In genomic region chr2:216023055-216023648, GRCh38 we compare ENCODE assay signal across 8 cellular contexts. TPM values are rescaled to one million over a fixed set of nuclear protein-coding genes. Genes with fewer than 3 reads are reported as not detected.
A peak's percentile ranks its signal among the peaks of the same experiment; 100 is the strongest.
DNase-seq lines count a peak whose midpoint lies in the region; ATAC-seq and TF ChIP-seq lines count a peak whose summit lies in the region.

No MANE protein-coding gene starts in this region.

- no peaks in the 10 kb centered on the region for H3K36me3 ChIP-seq in CD8-positive, alpha-beta memory T cell (ENCODE audit: insufficient read depth, low read length)
- H3K36me3 ChIP-seq in fibroblast of lung (ENCODE audit: control insufficient read depth, insufficient read depth, low read length), result no peaks in the 10 kb centered on the region
- H3K36me3 ChIP-seq in psoas muscle (ENCODE audit: insufficient read depth in 1 of 2, low read depth in 1 of 2), result no peaks in the 10 kb centered on the region

- intact Hi-C loops in psoas muscle (cut with DNase I), result loop anchor here in 1 of 2 donors (2.0 kb wide), 1 partner anchor 72 kb away; no protein-coding TSS in a partner anchor

- no peak overlapping the region for H2AFZ ChIP-seq in fibroblast of lung (ENCODE audit: low read length)

- peaks cover 5 to 8% (median 8%) of the 10 kb centered on the region in 3 donors for H3K4me1 Mint-ChIP-seq in CD8-positive, alpha-beta memory T cell
- peaks cover 9% of the 10 kb centered on the region for H3K4me1 Mint-ChIP-seq in activated CD8-positive, alpha-beta T cell treated with anti-CD3 and anti-CD28 coated beads, Interleukin-2, amount 10 ng/mL, durations not matched to agents 7 days and 5 days (ENCODE audit: low read depth)

- H3K4me3 Mint-ChIP-seq in CD8-positive, alpha-beta memory T cell, result no peak overlapping the region
- no peak overlapping the region for H3K4me3 Mint-ChIP-seq in activated CD8-positive, alpha-beta T cell treated with anti-CD3 and anti-CD28 coated beads, Interleukin-2, amount 10 ng/mL, durations not matched to agents 7 days and 5 days

- H3K79me2 ChIP-seq in fibroblast of lung (ENCODE audit: control insufficient read depth, insufficient read depth, low read length), result no peaks in the 10 kb centered on the region

- H3K27me3 ChIP-seq in CD8-positive, alpha-beta memory T cell (ENCODE audit: insufficient read depth, low read length, poor library complexity, severe bottlenecking), result no peaks in the 10 kb centered on the region
- no peaks in the 10 kb centered on the region for H3K27me3 ChIP-seq in fibroblast of lung (ENCODE audit: control insufficient read depth, insufficient read depth, low read length)
- no peaks in the 10 kb centered on the region for H3K27me3 ChIP-seq in psoas muscle (ENCODE audit: insufficient read depth in 3 of 3, low read length in 2 of 3)

- H3K9me3 Mint-ChIP-seq in CD8-positive, alpha-beta memory T cell, result no peaks in the 10 kb centered on the region
- peaks cover 5% of the 10 kb centered on the region for H3K9me3 Mint-ChIP-seq in activated CD8-positive, alpha-beta T cell treated with anti-CD3 and anti-CD28 coated beads, Interleukin-2, amount 10 ng/mL, durations not matched to agents 7 days and 5 days (ENCODE audit: insufficient read depth)

- TF ChIP-seq CTCF in fibroblast of lung (conservative IDR thresholded peaks at IDR 0.05 in 1 of 2, IDR thresholded peaks at IDR 0.05 in 1 of 2; ENCODE audit: low read depth in 1 of 2, low read length in 2 of 2), result peak; percentile 73 to 80
- TF ChIP-seq CTCF in psoas muscle (IDR thresholded peaks at IDR 0.05), result peak; percentile 53

- H3K27ac ChIP-seq in CD8-positive, alpha-beta memory T cell (ENCODE audit: low read depth, low read length), result no peak overlapping the region
- H3K27ac ChIP-seq in fibroblast of lung (ENCODE audit: insufficient read depth, low read length) (no peak overlapping the region), psoas muscle (no peak overlapping the region)

- H3K9ac ChIP-seq in fibroblast of lung (ENCODE audit: insufficient read depth, low read length), result no peak overlapping the region

- POLR2A ChIA-PET in CD8-positive, alpha-beta memory T cell (lab: Charles Lee), result interaction anchor here (0.5 kb wide), 1 partner anchor 74 kb away, joined by 3 read pairs; no protein-coding TSS in a partner anchor
- POLR2A ChIA-PET in activated CD8-positive, alpha-beta T cell treated with anti-CD3 and anti-CD28 coated beads, Interleukin-2, amount 10 ng/mL, durations not matched to agents 7 days and 5 days (lab: Charles Lee), result no interaction called here

- H3K4me3 ChIP-seq in CD8-positive, alpha-beta memory T cell (ENCODE audit: low read length), result no peak overlapping the region
- no peak overlapping the region for H3K4me3 ChIP-seq in fibroblast of lung (replicated peaks in 1 of 4; ENCODE audit: control extremely low read depth in 1 of 4, insufficient read depth in 1 of 4, low read depth in 3 of 4, low read length in 4 of 4)
- no peak overlapping the region for H3K4me3 ChIP-seq in psoas muscle

- CTCF ChIA-PET in CD8-positive, alpha-beta memory T cell (lab: Charles Lee), result interaction anchor here (0.6 to 2.0 kb wide), 15 partner anchors 9 to 149 kb away, joined by 3 to 21 read pairs (median 4); partner anchors contain the start of genes MREG and XRCC5
- CTCF ChIA-PET in activated CD8-positive, alpha-beta T cell treated with anti-CD3 and anti-CD28 coated beads, Interleukin-2, amount 10 ng/mL, durations not matched to agents 7 days and 5 days (lab: Charles Lee), result interaction anchor here (0.7 to 11.0 kb wide), 23 partner anchors 9 to 118 kb away, joined by 3 to 138 read pairs (median 4); partner anchors contain the start of genes MREG, PECR and TMEM169

- ATAC-seq in GM18858 (IDR thresholded peaks at IDR 0.05; ENCODE audit: unreplicated experiment), result peak; percentile 94
- peak; percentile 83 for ATAC-seq in HG02981 (IDR thresholded peaks at IDR 0.05; ENCODE audit: unreplicated experiment)
- ATAC-seq in activated CD8-positive, alpha-beta T cell treated with anti-CD3 and anti-CD28 coated beads, Interleukin-2, amount 10 ng/mL, durations not matched to agents 7 days and 5 days, result peak; percentile 88
- ATAC-seq in psoas muscle, result peak in 1 of 4 donors; percentile 62

- 42 to 44% (median 43%) methylated on average over 3 of the region's 3 CpGs for WGBS in psoas muscle, 3 donors

- peak overlapping the region in 2 of 8 donors; percentile 15 to 51 for H3K27ac Mint-ChIP-seq in CD8-positive, alpha-beta memory T cell
- no peak overlapping the region for H3K27ac Mint-ChIP-seq in activated CD8-positive, alpha-beta T cell treated with anti-CD3 and anti-CD28 coated beads, Interleukin-2, amount 10 ng/mL, durations not matched to agents 7 days and 5 days

- H3K4me1 ChIP-seq in CD8-positive, alpha-beta memory T cell (ENCODE audit: insufficient read depth, low read length), result no peaks in the 10 kb centered on the region
- H3K4me1 ChIP-seq in fibroblast of lung (ENCODE audit: control insufficient read depth, extremely low read depth, insufficient read depth, low read length), result no peaks in the 10 kb centered on the region
- H3K4me1 ChIP-seq in psoas muscle, result no peaks in the 10 kb centered on the region

- H4K20me1 ChIP-seq in fibroblast of lung (ENCODE audit: control insufficient read depth, extremely low read depth, insufficient read depth, low read length), result no peaks in the 10 kb centered on the region

- no peaks in the 10 kb centered on the region for H3K9me3 ChIP-seq in CD8-positive, alpha-beta memory T cell (ENCODE audit: low read length)
- no peaks in the 10 kb centered on the region for H3K9me3 ChIP-seq in fibroblast of lung (ENCODE audit: control insufficient read depth, insufficient read depth, low read depth, low read length)
- no peaks in the 10 kb centered on the region for H3K9me3 ChIP-seq in psoas muscle

- peaks cover 3 to 8% (median 5%) of the 10 kb centered on the region in 3 donors for H3K36me3 Mint-ChIP-seq in CD8-positive, alpha-beta memory T cell
- H3K36me3 Mint-ChIP-seq in activated CD8-positive, alpha-beta T cell treated with anti-CD3 and anti-CD28 coated beads, Interleukin-2, amount 10 ng/mL, durations not matched to agents 7 days and 5 days (ENCODE audit: low read depth), result peaks cover 3% of the 10 kb centered on the region

- peak in 4 of 5 donors; percentile 19 to 30 (median 23) for DNase-seq in CD8-positive, alpha-beta memory T cell
- DNase-seq in NCI-H2227 (lab: John Stamatoyannopoulos, UW; ENCODE audit: unreplicated experiment) (peak; percentile 61), fibroblast of lung (ENCODE audit: low read depth in 2 of 2) (peak; percentile 40 to 61), psoas muscle (no peak), mesenteric fat pad (ENCODE audit: low spot score) (no peak)
- DNase-seq in activated CD8-positive, alpha-beta T cell treated with anti-CD3 and anti-CD28 coated beads, Interleukin-2, amount 10 ng/mL, durations not matched to agents 7 days and 5 days, result peak; percentile 71

- H3K4me2 ChIP-seq in fibroblast of lung (ENCODE audit: extremely low read depth, insufficient read depth, low read length), result no peak overlapping the region

- H3K27me3 Mint-ChIP-seq in CD8-positive, alpha-beta memory T cell, result no peaks in the 10 kb centered on the region
- H3K27me3 Mint-ChIP-seq in activated CD8-positive, alpha-beta T cell treated with anti-CD3 and anti-CD28 coated beads, Interleukin-2, amount 10 ng/mL, durations not matched to agents 7 days and 5 days (ENCODE audit: low read depth), result no peaks in the 10 kb centered on the region

RNA-seq across cellular contexts. Expression of gene MREG, which starts 9.8 kb away (rescaled TPM):
- total RNA-seq in CD8-positive, alpha-beta memory T cell, result 10 to 100 TPM; 25.4 to 26.2 TPM
- 3.9 TPM for polyA plus RNA-seq in CD8-positive, alpha-beta memory T cell
- total RNA-seq in activated CD8-positive, alpha-beta T cell treated with anti-CD3 and anti-CD28 coated beads, Interleukin-2, amount 10 ng/mL, durations not matched to agents 7 days and 5 days, result 10 to 100 TPM; 10.9 to 12.1 TPM
- 1.8 and 3.5 TPM in 2 replicates for total RNA-seq in fibroblast of lung
- 2.4 and 3.4 TPM in 2 replicates for polyA plus RNA-seq in fibroblast of lung
- polyA plus RNA-seq in fibroblast of lung (2012), result 1.8 and 2.5 TPM in 2 replicates
- polyA minus RNA-seq in fibroblast of lung (ENCODE audit: low replicate concordance), result 1.8 TPM in 1 of 2 replicates, not detected in the other
- total RNA-seq in psoas muscle, result under 1 TPM; 0.24 to 0.64 (median 0.43) TPM
- polyA plus RNA-seq in psoas muscle, result 1 to 10 TPM in 1 of 3 donors, under 1 TPM in 2; 0.34 to 6.8 (median 0.37) TPM
- total RNA-seq in mesenteric fat pad, result 5.7 TPM

RNA-seq across cellular contexts. Expression of gene PECR, which starts 58.5 kb away (rescaled TPM):
- total RNA-seq in CD8-positive, alpha-beta memory T cell, result 10 to 100 TPM; 10.5 to 12.6 TPM
- polyA plus RNA-seq in CD8-positive, alpha-beta memory T cell, result 24.4 TPM
- total RNA-seq in activated CD8-positive, alpha-beta T cell treated with anti-CD3 and anti-CD28 coated beads, Interleukin-2, amount 10 ng/mL, durations not matched to agents 7 days and 5 days, result 10 to 100 TPM; 29.0 to 30.3 TPM
- total RNA-seq in fibroblast of lung, result 19.3 and 22.6 TPM in 2 replicates
- polyA plus RNA-seq in fibroblast of lung, result 11.7 and 15.4 TPM in 2 replicates
- 7.1 and 10.2 TPM in 2 replicates for polyA plus RNA-seq in fibroblast of lung (2012)
- polyA minus RNA-seq in fibroblast of lung (ENCODE audit: low replicate concordance), result 2.6 and 6.8 TPM in 2 replicates
- total RNA-seq in psoas muscle, result 1 to 10 TPM; 2.5 to 4.8 (median 3.0) TPM
- polyA plus RNA-seq in psoas muscle, result 1 to 10 TPM; 1.9 to 2.5 (median 2.5) TPM
- total RNA-seq in mesenteric fat pad, result 32.4 TPM

RNA-seq across cellular contexts. Expression of gene TMEM169, which starts 58.6 kb away (rescaled TPM):
- under 1 TPM; 0.63 to 0.73 TPM for total RNA-seq in CD8-positive, alpha-beta memory T cell
- 1.1 TPM for polyA plus RNA-seq in CD8-positive, alpha-beta memory T cell
- 1 to 10 TPM; 1.2 to 1.4 TPM for total RNA-seq in activated CD8-positive, alpha-beta T cell treated with anti-CD3 and anti-CD28 coated beads, Interleukin-2, amount 10 ng/mL, durations not matched to agents 7 days and 5 days
- total RNA-seq in fibroblast of lung (0.26 and 0.50 TPM in 2 replicates), psoas muscle (under 1 TPM in 2 of 4 donors, not detected in 2; 0.07 to 0.41 TPM), mesenteric fat pad (0.45 TPM)
- polyA plus RNA-seq in fibroblast of lung (0.10 TPM in 2 replicates), psoas muscle (under 1 TPM; 0.07 to 0.08 (median 0.08) TPM)
- polyA plus RNA-seq in fibroblast of lung (2012), result 0.06 and 0.36 TPM in 2 replicates
- polyA minus RNA-seq in fibroblast of lung (ENCODE audit: low replicate concordance), result 0.55 TPM in 1 of 2 replicates, not detected in the other

Comparison
In these comparisons a context has a peak if more than half of its experiments do, and no peak if none do; other contexts are left out.
1. DNase-seq: peak in CD8-positive, alpha-beta memory T cell (4 of 5), NCI-H2227 (single experiment), activated CD8-positive, alpha-beta T cell treated with anti-CD3 and anti-CD28 coated beads, Interleukin-2, amount 10 ng/mL, durations not matched to agents 7 days and 5 days (single experiment) and fibroblast of lung (2 of 2); none in psoas muscle (0 of 2) and mesenteric fat pad (single experiment).